In the genomic region with DNA sequence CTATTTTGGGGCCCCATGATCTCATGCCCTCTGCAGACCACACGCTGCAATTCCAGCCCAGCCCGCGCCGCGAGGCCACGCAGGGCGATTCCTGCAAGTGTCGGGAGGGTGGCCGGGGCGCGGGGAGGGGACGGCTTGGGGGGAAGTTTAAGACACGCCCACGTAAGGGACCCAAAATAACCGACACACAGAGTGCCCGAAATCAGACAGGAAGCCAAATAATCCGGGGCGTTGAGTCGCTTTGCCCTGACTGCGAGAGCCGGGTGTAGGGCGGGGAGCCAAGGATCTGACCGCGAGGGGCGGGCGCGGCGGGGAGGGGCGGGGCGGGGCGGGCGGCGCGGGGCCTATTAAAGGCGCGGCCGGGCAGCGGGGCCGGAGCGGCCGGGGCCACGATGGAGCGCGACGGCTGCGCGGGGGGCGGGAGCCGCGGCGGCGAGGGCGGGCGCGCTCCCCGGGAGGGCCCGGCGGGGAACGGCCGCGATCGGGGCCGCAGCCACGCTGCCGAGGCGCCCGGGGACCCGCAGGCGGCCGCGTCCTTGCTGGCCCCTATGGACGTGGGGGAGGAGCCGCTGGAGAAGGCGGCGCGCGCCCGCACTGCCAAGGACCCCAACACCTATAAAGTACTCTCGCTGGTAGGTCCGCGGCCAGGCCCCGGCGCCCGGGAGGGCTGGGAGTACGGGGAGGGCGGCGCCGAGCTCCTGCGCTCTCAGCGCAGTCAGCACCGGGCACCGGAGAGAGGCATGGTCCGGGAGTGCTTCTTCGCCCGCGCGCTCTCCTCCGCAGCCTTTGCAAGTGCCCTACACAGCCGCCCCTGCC, we compare ENCODE assay signal across 1 cellular context.
A peak's percentile ranks its signal among the peaks of the same experiment; 100 is the strongest.
TF ChIP-seq lines count a peak whose summit lies in the region.

A gene (plus strand): TSS at position 377 of the 816 bp plus-strand sequence. CDS start 16 bp downstream, at position 393.

TF ChIP-seq in HCT116, 20 proteins besides CTCF, POLR2A, EP300 and RAD21 (continued from another document):
- TF ChIP-seq, protein P1, sequence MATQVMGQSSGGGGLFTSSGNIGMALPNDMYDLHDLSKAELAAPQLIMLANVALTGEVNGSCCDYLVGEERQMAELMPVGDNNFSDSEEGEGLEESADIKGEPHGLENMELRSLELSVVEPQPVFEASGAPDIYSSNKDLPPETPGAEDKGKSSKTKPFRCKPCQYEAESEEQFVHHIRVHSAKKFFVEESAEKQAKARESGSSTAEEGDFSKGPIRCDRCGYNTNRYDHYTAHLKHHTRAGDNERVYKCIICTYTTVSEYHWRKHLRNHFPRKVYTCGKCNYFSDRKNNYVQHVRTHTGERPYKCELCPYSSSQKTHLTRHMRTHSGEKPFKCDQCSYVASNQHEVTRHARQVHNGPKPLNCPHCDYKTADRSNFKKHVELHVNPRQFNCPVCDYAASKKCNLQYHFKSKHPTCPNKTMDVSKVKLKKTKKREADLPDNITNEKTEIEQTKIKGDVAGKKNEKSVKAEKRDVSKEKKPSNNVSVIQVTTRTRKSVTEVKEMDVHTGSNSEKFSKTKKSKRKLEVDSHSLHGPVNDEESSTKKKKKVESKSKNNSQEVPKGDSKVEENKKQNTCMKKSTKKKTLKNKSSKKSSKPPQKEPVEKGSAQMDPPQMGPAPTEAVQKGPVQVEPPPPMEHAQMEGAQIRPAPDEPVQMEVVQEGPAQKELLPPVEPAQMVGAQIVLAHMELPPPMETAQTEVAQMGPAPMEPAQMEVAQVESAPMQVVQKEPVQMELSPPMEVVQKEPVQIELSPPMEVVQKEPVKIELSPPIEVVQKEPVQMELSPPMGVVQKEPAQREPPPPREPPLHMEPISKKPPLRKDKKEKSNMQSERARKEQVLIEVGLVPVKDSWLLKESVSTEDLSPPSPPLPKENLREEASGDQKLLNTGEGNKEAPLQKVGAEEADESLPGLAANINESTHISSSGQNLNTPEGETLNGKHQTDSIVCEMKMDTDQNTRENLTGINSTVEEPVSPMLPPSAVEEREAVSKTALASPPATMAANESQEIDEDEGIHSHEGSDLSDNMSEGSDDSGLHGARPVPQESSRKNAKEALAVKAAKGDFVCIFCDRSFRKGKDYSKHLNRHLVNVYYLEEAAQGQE (IDR thresholded peaks at IDR 0.05; ENCODE audit: low read depth) = no peak
- TF ChIP-seq ZFX (IDR thresholded peaks at IDR 0.05) (peak; percentile 69), CBX3 (IDR thresholded peaks at IDR 0.05; ENCODE audit: low read depth) (0 out of 2 replicates have a peak, but pooled peaks have one; percentile 32)
